Comparison of ENCODE assay signal across 16 cellular contexts in genomic region chr7:44439933-44440332, GRCh38. TPM values are rescaled to one million over a fixed set of nuclear protein-coding genes. Genes with fewer than 3 reads are reported as not detected.
DNase-seq lines count a peak whose midpoint lies in the region; ATAC-seq and TF ChIP-seq lines count a peak whose summit lies in the region.
"Had no signal": no experiment of that assay in that cellular context is flagged by ENCODE, and none has a peak within 500 bp of the region (broad histone marks: within the 10 kb centered on the region; RNA-seq: fewer than 3 reads in every experiment).

No MANE protein-coding gene starts in this region.

- no peaks in the 10 kb centered on the region for H3K27me3 ChIP-seq in left ventricle myocardium inferior (ENCODE audit: low read depth)
- H3K27me3 ChIP-seq: BLaER1 had no signal

- no peak overlapping the region for H3K27ac ChIP-seq in left ventricle myocardium inferior (replicated peaks)
- H3K27ac ChIP-seq in HEK293 (ENCODE audit: extremely low read depth, low read depth, low read length), result no peak overlapping the region
- H3K27ac ChIP-seq: 22Rv1, BLaER1 had no signal

- CTCF ChIA-PET in HEK293 (lab: Yijun Ruan, JAX), result interaction anchor here (0.6 to 2.1 kb wide), 2 partner anchors 10 to 95 kb away, joined by 5 to 6 read pairs; no protein-coding TSS in a partner anchor

- TF ChIP-seq CTCF in left ventricle myocardium inferior (IDR thresholded peaks at IDR 0.05; ENCODE audit: borderline replicate concordance) (no peak), AG10803 (conservative IDR thresholded peaks at IDR 0.05; ENCODE audit: low read length) (no peak), HEK293 (tag by site-specific recombination; IDR thresholded peaks at IDR 0.05) (no peak), fibroblast of villous mesenchyme (IDR thresholded peaks at IDR 0.05; ENCODE audit: insufficient read depth, low read depth, low read length) (no peak)

- no peak overlapping the region for H3K4me3 ChIP-seq in left ventricle myocardium inferior
- no peak overlapping the region for H3K4me3 ChIP-seq in AG10803 (ENCODE audit: low read length)
- H3K4me3 ChIP-seq in HEK293 (ENCODE audit: low read depth, low read length), result no peak overlapping the region
- H3K4me3 ChIP-seq in fibroblast of villous mesenchyme (ENCODE audit: low read depth, low read length), result no peak overlapping the region
- H3K4me3 ChIP-seq: BLaER1 had no signal

- no peaks in the 10 kb centered on the region for H3K36me3 ChIP-seq in left ventricle myocardium inferior
- H3K36me3 ChIP-seq in HEK293 (ENCODE audit: control insufficient read depth in 2 of 2, insufficient read depth in 1 of 2, low read length in 2 of 2), result peaks cover 0 to 4% of the 10 kb centered on the region in 2 experiments; a peak in 1 of 3 replicates

- intact Hi-C loops in Right ventricle myocardium superior (cut with DNase I) (no loop called here), left ventricle myocardium inferior (cut with micrococcal nuclease) (no loop called here)

- ATAC-seq in Right ventricle myocardium superior (ENCODE audit: poor library complexity), result peak; percentile 46
- no peak for ATAC-seq in GM18511 (IDR thresholded peaks at IDR 0.05; ENCODE audit: unreplicated experiment)
- no peak for ATAC-seq in HG03442 (IDR thresholded peaks at IDR 0.05; ENCODE audit: unreplicated experiment)

- H3K4me1 ChIP-seq in left ventricle myocardium inferior (peaks cover 38% of the 10 kb centered on the region), HEK293 (ENCODE audit: control insufficient read depth, insufficient read depth, low read length) (no peaks in the 10 kb centered on the region; the same call in 1 of the 2 replicates)
- H3K4me1 ChIP-seq: BLaER1 had no signal

- DNase-seq in Right ventricle myocardium superior, result no peak
- DNase-seq in left ventricle myocardium inferior, result no peak
- DNase-seq in AG10803 (ENCODE audit: low read depth), result peak; percentile 11
- peak; percentile 30 for DNase-seq in fibroblast of villous mesenchyme (ENCODE audit: low read depth)
- DNase-seq in OCI-M2 (lab: John Stamatoyannopoulos, UW; ENCODE audit: unreplicated experiment), result no peak
- DNase-seq: AML-193, COR-L47, DMS153, DMS79 treated with DMSO at 0.1 percent for 48 hours, GDM1, HCEC 1CT had no signal

- H3K9me3 ChIP-seq in left ventricle myocardium inferior (replicated peaks) (no peaks in the 10 kb centered on the region), HEK293 (ENCODE audit: control insufficient read depth, insufficient read depth, low read depth, low read length) (no peaks in the 10 kb centered on the region)
- H3K9me3 ChIP-seq: BLaER1 had no signal

- POLR2A ChIA-PET in HEK293 (lab: Yijun Ruan, JAX), result no interaction called here

TF ChIP-seq in HEK293, 187 proteins besides CTCF, POLR2A, EP300 and RAD21:
- TF ChIP-seq SP2 (tag by site-specific recombination; IDR thresholded peaks at IDR 0.05) (0 out of 2 replicates have a peak, but pooled peaks have one; percentile 12), ZNF221 (tag by site-specific recombination; IDR thresholded peaks at IDR 0.05; ENCODE audit: borderline replicate concordance) (no peak)

RNA-seq across cellular contexts. Expression of gene NUDCD3, which starts 50.5 kb away (rescaled TPM):
- total RNA-seq in Right ventricle myocardium superior, result 107 TPM
- 107 TPM for total RNA-seq in left ventricle myocardium inferior
- 51.2 and 62.2 TPM in 2 replicates for total RNA-seq in fibroblast of villous mesenchyme

Comparison
In these comparisons a context has a peak if more than half of its experiments do, and no peak if none do; other contexts are left out.
1. DNase-seq: peak in AG10803 (single experiment) and fibroblast of villous mesenchyme (single experiment); none in Right ventricle myocardium superior (single experiment), left ventricle myocardium inferior (single experiment) and OCI-M2 (single experiment).